In genomic region chr5:181190711-181191525, GRCh38 we compare ENCODE assay signal across 8 cellular contexts. TPM values are rescaled to one million over a fixed set of nuclear protein-coding genes. Genes with fewer than 3 reads are reported as not detected.
DNase-seq lines count a peak whose midpoint lies in the region; ATAC-seq and TF ChIP-seq lines count a peak whose summit lies in the region.

No MANE protein-coding gene starts in this region.

- DNase-seq in GM10248 (ENCODE audit: extremely low spot score) (no peak), SW480 (ENCODE audit: low spot score) (peak; percentile 61), memory B cell (ENCODE audit: low spot score in 2 of 2) (peak in 1 of 2 donors; percentile 53), NCI-H2029 treated with DMSO at 0.1 percent for 48 hours (lab: John Stamatoyannopoulos, UW) (no peak), HuH-7 (ENCODE audit: low spot score) (no peak)

- no peaks in the 10 kb centered on the region for H3K36me3 Mint-ChIP-seq in memory B cell

- H3K9me3 Mint-ChIP-seq in memory B cell: no peaks in the 10 kb centered on the region

- H3K27ac ChIP-seq in cingulate gyrus (ENCODE audit: low read depth, low read length): peak overlapping the region; percentile 54
- peak overlapping the region; percentile 87 for H3K27ac ChIP-seq in thymus (ENCODE audit: low read depth)

- H3K4me1 ChIP-seq in thymus (ENCODE audit: control insufficient read depth, insufficient read depth, low read length): peaks cover 20% of the 10 kb centered on the region

- CTCF ChIA-PET in GM10248 (lab: Yijun Ruan, JAX): interaction anchor here (1.0 to 9.1 kb wide), 8 partner anchors 10 to 407 kb away, joined by 3 to 109 read pairs (median 4); partner anchors contain the start of genes TRIM41 and TRIM7

- under 1% methylated on average over 66 of the region's 66 CpGs for WGBS in thymus

- H3K4me3 Mint-ChIP-seq in memory B cell: peak overlapping the region; percentile 96

- ATAC-seq in HG02840 (IDR thresholded peaks at IDR 0.05; ENCODE audit: low FRiP score, unreplicated experiment) (peak; percentile 9), memory B cell (ENCODE audit: low read depth) (peak; percentile 10)

- peaks cover 4% of the 10 kb centered on the region for H3K27me3 ChIP-seq in thymus (ENCODE audit: control insufficient read depth, insufficient read depth)

- peak overlapping the region; percentile 100 for H3K27ac Mint-ChIP-seq in memory B cell

- peak overlapping the region; percentile 97 for H3K4me3 ChIP-seq in thymus (ENCODE audit: low read length)

- H3K4me1 Mint-ChIP-seq in memory B cell: peaks cover 39% of the 10 kb centered on the region

- POLR2A ChIA-PET in GM10248 (lab: Yijun Ruan, JAX): interaction anchor here (1.2 to 2.2 kb wide), 3 partner anchors 16 to 32 kb away, joined by 4 to 8 read pairs (median 7); partner anchors contain the start of gene TRIM41

- no peaks in the 10 kb centered on the region for H3K9me3 ChIP-seq in thymus (ENCODE audit: control insufficient read depth)

- no peaks in the 10 kb centered on the region for H3K27me3 Mint-ChIP-seq in memory B cell

- no peaks in the 10 kb centered on the region for H3K36me3 ChIP-seq in thymus (ENCODE audit: control insufficient read depth, insufficient read depth)

- peak; percentile 36 for TF ChIP-seq CTCF in GM10248 (IDR thresholded peaks at IDR 0.05; ENCODE audit: control extremely low read depth, extremely low read depth, low read depth, missing control alignments)

RNA-seq across cellular contexts. Expression of gene TRIM7, which starts 14.1 kb away (rescaled TPM):
- 5.3 TPM for polyA plus RNA-seq in thymus

RNA-seq across cellular contexts. Expression of gene TRIM41, which starts 32.2 kb away (rescaled TPM):
- 25.8 TPM for polyA plus RNA-seq in thymus

RNA-seq across cellular contexts. Expression of gene OR2V2, which starts 43.5 kb away (rescaled TPM):
- polyA plus RNA-seq in thymus: under 0.01 TPM

RNA-seq across cellular contexts. Expression of gene RACK1, which starts 52.8 kb away (rescaled TPM):
- polyA plus RNA-seq in thymus: 2,214 TPM

RNA-seq across cellular contexts. Expression of gene OR2V1, which starts 59.9 kb away (rescaled TPM):
- polyA plus RNA-seq in thymus: 0.02 TPM
